ENCODE assay signal across 19 cellular contexts in the genomic region with DNA sequence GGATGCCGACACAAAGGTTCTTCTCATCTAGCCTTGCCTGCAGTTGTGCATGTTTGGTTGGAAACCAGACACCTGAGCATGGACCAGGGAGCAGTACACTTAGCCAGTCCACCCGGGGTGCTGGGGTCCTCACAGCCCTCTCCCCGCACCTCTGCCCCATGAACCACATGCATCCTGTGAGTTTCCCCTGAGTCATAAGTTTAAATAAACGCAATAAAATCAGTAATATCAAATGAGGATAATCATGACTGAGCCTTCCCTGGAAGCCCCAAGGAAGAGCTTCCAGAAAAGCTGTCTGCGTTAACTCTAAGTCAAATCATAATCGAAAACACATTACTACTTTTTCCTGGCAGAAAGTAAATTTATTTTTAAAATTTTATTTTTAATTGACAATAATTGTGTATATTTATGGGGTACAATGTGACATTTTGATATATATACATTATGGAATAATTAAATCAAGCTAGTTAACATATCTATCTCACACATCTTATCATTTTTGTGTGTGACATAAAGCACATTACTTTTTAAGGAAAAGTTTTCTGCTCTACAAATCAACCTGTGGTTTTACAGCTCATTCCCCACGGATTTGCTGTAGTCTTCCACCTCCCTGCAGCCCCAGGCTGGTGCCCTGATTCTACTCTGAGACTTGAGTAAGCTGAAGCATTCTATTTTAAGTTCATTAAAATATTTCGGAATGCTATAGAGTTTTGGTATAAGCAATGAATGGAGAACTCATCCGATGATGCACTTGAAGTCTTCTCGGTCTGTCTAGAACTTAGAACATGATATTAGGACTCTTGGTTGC.
"Had no signal": no experiment of that assay in that cellular context is flagged by ENCODE, and none has a peak within 500 bp of the region (broad histone marks: within the 10 kb centered on the region; RNA-seq: fewer than 3 reads in every experiment).

No MANE protein-coding gene starts in this region.

- ATAC-seq: activated CD8-positive, alpha-beta T cell treated with anti-CD3 and anti-CD28 coated beads for 36 hours; activated T-helper 17 cell treated with anti-CD3 and anti-CD28 coated beads, Interleukin-2, amount 50 U/mL, for 72 hours; heart left ventricle; natural killer cell; T-cell had no signal

- H3K4me1 ChIP-seq: adrenal gland, esophagus squamous epithelium, heart left ventricle had no signal

- H3K27me3 ChIP-seq: adrenal gland, cardiac muscle cell, heart left ventricle had no signal

- DNase-seq: activated B cell treated with CpG ODN at 0.5 μM for 24 hours; activated CD4-positive, alpha-beta T cell treated with anti-CD3 and anti-CD28 coated beads for 4 hours; activated CD8-positive, alpha-beta T cell treated with anti-CD3 and anti-CD28 coated beads for 36 hours; activated naive CD4-positive, alpha-beta T cell treated with anti-CD3 and anti-CD28 coated beads, Interleukin-2, amount 50 U/mL, for 16 hours; activated T-cell treated with anti-CD3 and anti-CD28 coated beads, Interleukin-2, amount 50 U/mL, for 1 hour; adrenal gland; effector CD8-positive, alpha-beta T cell; esophagus squamous epithelium; heart left ventricle; natural killer cell; stimulated activated CD4-positive, alpha-beta T cell treated with anti-CD3 and anti-CD28 coated beads, Interleukin-12 subunit alpha, Interleukin-12 subunit beta, amount 100 ng/mL, for 4 hours; stimulated activated CD4-positive, alpha-beta T cell treated with anti-CD3 and anti-CD28 coated beads, Interleukin-1b, Interleukin-23, amount 100 ng/mL, for 48 hours; stimulated activated CD8-positive, alpha-beta memory T cell treated with anti-CD3 and anti-CD28 coated beads, Interleukin-4, amount 100 ng/mL, for 48 hours; stimulated activated naive CD4-positive, alpha-beta T cell; T-cell; T-helper 9 cell had no signal

- H3K27ac ChIP-seq: adrenal gland, cardiac muscle cell, esophagus squamous epithelium, heart left ventricle had no signal

- H3K4me3 ChIP-seq: adrenal gland, cardiac muscle cell, esophagus squamous epithelium, heart left ventricle, lung had no signal

- H3K9me3 ChIP-seq: adrenal gland had no signal

- H3K36me3 ChIP-seq: adrenal gland, cardiac muscle cell, esophagus squamous epithelium, heart left ventricle had no signal
